In the genomic region with DNA sequence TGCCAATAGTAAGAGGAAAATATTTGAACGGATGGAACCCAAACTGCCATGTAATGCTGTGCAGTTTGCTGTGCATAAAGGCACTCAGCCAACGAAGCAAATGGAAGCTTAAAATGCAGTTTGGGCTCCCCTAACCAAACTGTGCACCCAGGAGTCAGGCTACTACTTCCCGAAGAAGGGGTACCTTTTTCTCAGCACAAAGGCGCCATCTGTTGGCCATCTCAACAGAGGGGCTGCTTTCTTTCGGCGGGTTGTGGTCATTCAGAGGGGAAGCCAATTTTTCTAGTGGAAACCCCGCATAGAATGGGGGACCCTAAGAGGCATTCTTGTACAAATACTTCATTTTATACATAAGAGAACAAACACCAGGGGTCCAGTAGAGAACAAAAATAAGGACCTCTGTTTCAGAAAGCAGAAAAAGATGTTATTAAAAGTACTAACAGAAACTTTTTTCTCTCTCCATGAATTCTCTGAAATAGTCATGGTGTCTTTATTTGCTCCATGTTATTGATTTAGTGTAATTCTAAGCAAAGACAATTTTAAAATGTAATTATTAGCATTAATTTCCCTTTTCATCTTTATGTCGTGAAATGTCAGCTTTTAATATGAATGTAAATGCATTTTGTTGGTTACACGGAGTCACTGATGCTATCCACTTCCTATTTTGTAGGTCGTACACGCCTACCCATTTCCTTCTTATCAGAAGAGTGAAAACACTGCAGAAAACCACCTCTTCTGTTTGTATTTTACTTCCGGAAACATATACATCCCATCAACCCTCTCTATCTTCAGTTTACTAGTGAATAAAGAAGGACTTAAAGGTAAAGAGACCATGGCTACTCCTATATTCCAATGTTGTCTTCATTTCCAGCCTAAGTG, we compare ENCODE assay signal across 1 cellular context.
TF ChIP-seq lines count a peak whose summit lies in the region.

No MANE protein-coding gene starts in this region.

TF ChIP-seq in H1, 55 proteins besides CTCF, POLR2A, EP300 and RAD21 (continued from another document):
- no peak for TF ChIP-seq PHF8 (conservative IDR thresholded peaks at IDR 0.05; ENCODE audit: low read depth, low read length)
- no peak for TF ChIP-seq SRF (IDR thresholded peaks at IDR 0.05; ENCODE audit: low read depth, low read length)
- no peak for TF ChIP-seq TCF12 (IDR thresholded peaks at IDR 0.05; ENCODE audit: low read depth, low read length)
- no peak for TF ChIP-seq CHD2 (IDR thresholded peaks at IDR 0.05; ENCODE audit: low read length)
- TF ChIP-seq BACH1 (IDR thresholded peaks at IDR 0.05; ENCODE audit: low read length) = no peak
- no peak for TF ChIP-seq SIRT6 (IDR thresholded peaks at IDR 0.05; ENCODE audit: low read length)
- TF ChIP-seq SP4 (IDR thresholded peaks at IDR 0.05; ENCODE audit: low read length) = no peak
- TF ChIP-seq TBP (IDR thresholded peaks at IDR 0.05; ENCODE audit: low read depth, low read length) = no peak
